Comparison of ENCODE assay signal across 17 cellular contexts in the genomic region with DNA sequence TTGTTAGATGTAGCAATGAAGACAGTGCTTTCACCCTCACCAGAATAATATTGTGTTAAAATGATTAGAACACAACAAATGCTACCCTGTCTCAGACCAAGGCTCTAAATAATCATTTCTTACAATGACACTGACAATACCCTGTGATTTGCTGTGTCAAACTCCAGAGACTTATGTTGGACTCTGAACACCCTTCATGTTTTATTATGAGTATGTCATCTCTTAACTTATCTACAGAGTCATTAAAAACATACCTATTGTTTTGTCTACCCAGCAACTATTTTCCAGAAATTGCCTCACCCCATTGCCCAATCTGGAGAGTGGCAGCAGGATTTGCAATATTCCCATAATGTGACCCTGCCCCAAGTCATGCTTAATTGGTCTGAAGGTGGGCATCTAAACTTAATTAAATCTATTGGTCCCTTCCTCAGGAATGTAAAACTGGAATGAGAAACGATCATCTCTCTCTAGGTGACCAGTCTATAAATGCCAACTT. TPM values are rescaled to one million over a fixed set of nuclear protein-coding genes. Genes with fewer than 3 reads are reported as not detected.
DNase-seq lines count a peak whose midpoint lies in the region; ATAC-seq and TF ChIP-seq lines count a peak whose summit lies in the region.
"Had no signal": no experiment of that assay in that cellular context is flagged by ENCODE, and none has a peak within 500 bp of the region (broad histone marks: within the 10 kb centered on the region; RNA-seq: fewer than 3 reads in every experiment).

No MANE protein-coding gene starts in this region.

- H3K9me3 Mint-ChIP-seq in T-helper 2 cell treated with Interferon-gamma antibody and Interleukin-4, amounts not matched to agents 5 μg/mL and 100 μg/mL, for 36 hours: peaks cover 51% of the 10 kb centered on the region
- peaks cover 7% of the 10 kb centered on the region for H3K9me3 Mint-ChIP-seq in natural killer cell treated with Interleukin-12 subunit alpha and Interleukin-12 subunit beta and Interleukin-15 and Interleukin-18, amount 100 ng/mL, for 72 hours
- H3K9me3 Mint-ChIP-seq in natural killer cell: no peaks in the 10 kb centered on the region

- no peak for ATAC-seq in natural killer cell treated with Interleukin-12 subunit alpha and Interleukin-12 subunit beta and Interleukin-15 and Interleukin-18, amount 100 ng/mL, for 72 hours
- ATAC-seq in natural killer cell: no peak
- ATAC-seq in mucosa of descending colon: peak; percentile 94
- ATAC-seq: CD8-positive, alpha-beta T cell had no signal

- TF ChIP-seq CTCF in natural killer cell (IDR thresholded peaks at IDR 0.05) (no peak), mucosa of descending colon (IDR thresholded peaks at IDR 0.05) (no peak)

- H3K4me3 ChIP-seq in mucosa of descending colon: no peak overlapping the region
- H3K4me3 ChIP-seq: BLaER1, HAP-1 had no signal

- in situ Hi-C loops in ACHN (cut with HindIII; ENCODE audit: low pct_ligation_motif_present, low pct_unique_long_range_greater_than_20kb, low sequenced_read_pairs): no loop called here

- H3K4me1 ChIP-seq in mucosa of descending colon (ENCODE audit: low read depth): no peaks in the 10 kb centered on the region
- H3K4me1 ChIP-seq: BLaER1 had no signal

- peaks cover 75% of the 10 kb centered on the region for H3K4me1 Mint-ChIP-seq in T-helper 2 cell treated with Interferon-gamma antibody and Interleukin-4, amounts not matched to agents 5 μg/mL and 100 μg/mL, for 36 hours (ENCODE audit: low read depth)
- peaks cover 54 to 59% of the 10 kb centered on the region in 2 donors for H3K4me1 Mint-ChIP-seq in natural killer cell treated with Interleukin-12 subunit alpha and Interleukin-12 subunit beta and Interleukin-15 and Interleukin-18, amount 100 ng/mL, for 72 hours (ENCODE audit: low read depth in 2 of 2)
- peaks cover 10 to 20% of the 10 kb centered on the region in 2 donors for H3K4me1 Mint-ChIP-seq in natural killer cell

- no peaks in the 10 kb centered on the region for H3K36me3 ChIP-seq in mucosa of descending colon (ENCODE audit: low read depth)
- H3K36me3 ChIP-seq: BLaER1, HAP-1 had no signal

- peaks cover 57% of the 10 kb centered on the region for H3K36me3 Mint-ChIP-seq in T-helper 2 cell treated with Interferon-gamma antibody and Interleukin-4, amounts not matched to agents 5 μg/mL and 100 μg/mL, for 36 hours (ENCODE audit: low read depth)
- peaks cover 25% of the 10 kb centered on the region for H3K36me3 Mint-ChIP-seq in natural killer cell treated with Interleukin-12 subunit alpha and Interleukin-12 subunit beta and Interleukin-15 and Interleukin-18, amount 100 ng/mL, for 72 hours
- H3K36me3 Mint-ChIP-seq in natural killer cell: no peaks in the 10 kb centered on the region
- H3K36me3 Mint-ChIP-seq: CD8-positive, alpha-beta T cell had no signal

- H3K4me3 Mint-ChIP-seq in T-helper 2 cell treated with Interferon-gamma antibody and Interleukin-4, amounts not matched to agents 5 μg/mL and 100 μg/mL, for 36 hours: no peak overlapping the region
- peak overlapping the region; percentile 17 for H3K4me3 Mint-ChIP-seq in natural killer cell treated with Interleukin-12 subunit alpha and Interleukin-12 subunit beta and Interleukin-15 and Interleukin-18, amount 100 ng/mL, for 72 hours
- no peak overlapping the region for H3K4me3 Mint-ChIP-seq in natural killer cell
- H3K4me3 Mint-ChIP-seq: CD8-positive, alpha-beta T cell had no signal

- intact Hi-C loops in natural killer cell (cut with micrococcal nuclease): no loop called here
- intact Hi-C loops in mucosa of descending colon (cut with DNase I, micrococcal nuclease): no loop called here

- DNase-seq in T-helper 2 cell treated with Interferon-gamma antibody and Interleukin-4, amounts not matched to agents 5 μg/mL and 100 μg/mL, for 36 hours (ENCODE audit: low spot score): no peak
- DNase-seq in T-helper 2 cell: no peak
- no peak for DNase-seq in natural killer cell treated with Interleukin-12 subunit alpha and Interleukin-12 subunit beta and Interleukin-15 and Interleukin-18, amount 100 ng/mL, for 72 hours (ENCODE audit: low spot score)
- DNase-seq in natural killer cell: no peak
- no peak for DNase-seq in mucosa of descending colon
- no peak for DNase-seq in ACHN
- DNase-seq in NCI-H187 (lab: John Stamatoyannopoulos, UW): no peak
- no peak for DNase-seq in SHP77 (lab: John Stamatoyannopoulos, UW)
- DNase-seq: CD8-positive, alpha-beta T cell; DND-41; NCI-H1436; NCI-H2029 treated with DMSO at 0.1 percent for 48 hours; NCI-H2171 treated with DMSO at 0.1 percent for 48 hours; NCI-H748 treated with DMSO at 0.1 percent for 48 hours; RPMI8226 had no signal

- peak overlapping the region; percentile 42 for H3K27ac Mint-ChIP-seq in T-helper 2 cell treated with Interferon-gamma antibody and Interleukin-4, amounts not matched to agents 5 μg/mL and 100 μg/mL, for 36 hours
- peak overlapping the region; percentile 19 to 97 for H3K27ac Mint-ChIP-seq in natural killer cell treated with Interleukin-12 subunit alpha and Interleukin-12 subunit beta and Interleukin-15 and Interleukin-18, amount 100 ng/mL, for 72 hours
- no peak overlapping the region for H3K27ac Mint-ChIP-seq in natural killer cell
- H3K27ac Mint-ChIP-seq: CD8-positive, alpha-beta T cell had no signal

- no peaks in the 10 kb centered on the region for H3K9me3 ChIP-seq in mucosa of descending colon
- H3K9me3 ChIP-seq: BLaER1, HAP-1 had no signal

- H3K27me3 Mint-ChIP-seq in T-helper 2 cell treated with Interferon-gamma antibody and Interleukin-4, amounts not matched to agents 5 μg/mL and 100 μg/mL, for 36 hours (ENCODE audit: low read depth): no peaks in the 10 kb centered on the region
- H3K27me3 Mint-ChIP-seq in natural killer cell treated with Interleukin-12 subunit alpha and Interleukin-12 subunit beta and Interleukin-15 and Interleukin-18, amount 100 ng/mL, for 72 hours: peaks cover 0 to 6% of the 10 kb centered on the region in 2 donors
- peaks cover 15 to 17% of the 10 kb centered on the region in 2 donors for H3K27me3 Mint-ChIP-seq in natural killer cell (ENCODE audit: low read depth in 2 of 2)

RNA-seq across cellular contexts. Expression of a gene that starts 23.0 kb away (rescaled TPM):
- 100 to 1,000 TPM; 190 to 201 TPM for total RNA-seq in natural killer cell treated with Interleukin-12 subunit alpha and Interleukin-12 subunit beta and Interleukin-15 and Interleukin-18, amount 100 ng/mL, for 72 hours
- total RNA-seq in natural killer cell (10 to 100 TPM; 80.4 to 95.2 (median 80.6) TPM), mucosa of descending colon (10 to 100 TPM; 34.2 to 43.3 (median 41.8) TPM)

Comparison
In these comparisons a context has a peak if more than half of its experiments do, and no peak if none do; other contexts are left out.
1. H3K27ac Mint-ChIP-seq: peak in T-helper 2 cell treated with Interferon-gamma antibody and Interleukin-4, amounts not matched to agents 5 μg/mL and 100 μg/mL, for 36 hours (single experiment) and natural killer cell treated with Interleukin-12 subunit alpha and Interleukin-12 subunit beta and Interleukin-15 and Interleukin-18, amount 100 ng/mL, for 72 hours (2 of 2); none in natural killer cell (0 of 2).